ENCODE assay signal across 32 cellular contexts in the genomic region with DNA sequence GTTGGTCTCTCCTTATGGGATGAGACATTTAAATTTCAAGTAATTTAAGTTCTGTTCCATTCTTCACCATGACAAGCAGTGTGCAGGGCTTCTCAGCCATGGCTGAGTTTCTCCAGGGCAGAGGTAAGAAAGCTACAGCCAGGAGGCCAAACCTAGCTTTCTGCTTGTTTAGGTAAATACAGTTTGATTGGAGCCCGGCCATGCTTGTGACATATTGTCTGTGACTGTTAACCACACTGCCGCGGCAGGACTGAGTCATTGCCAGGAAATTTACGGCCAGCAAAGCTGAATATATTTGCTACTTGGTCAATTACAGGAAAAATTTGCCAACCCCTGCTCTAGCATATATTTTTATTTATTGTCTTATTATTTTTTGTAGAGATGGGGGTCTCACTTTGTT. TPM values are rescaled to one million over a fixed set of nuclear protein-coding genes. Genes with fewer than 3 reads are reported as not detected.
DNase-seq lines count a peak whose midpoint lies in the region; ATAC-seq, FAIRE-seq and TF ChIP-seq lines count a peak whose summit lies in the region.
"Had no signal": no experiment of that assay in that cellular context is flagged by ENCODE, and none has a peak within 500 bp of the region (broad histone marks: within the 10 kb centered on the region; RNA-seq: fewer than 3 reads in every experiment).

No MANE protein-coding gene starts in this region.

- no peaks in the 10 kb centered on the region for H3K79me2 ChIP-seq in HepG2 (ENCODE audit: insufficient read depth, low read length)

- H3K4me3 ChIP-seq in HepG2 (replicated peaks in 1 of 3; ENCODE audit: insufficient read depth in 1 of 3, low read depth in 2 of 3, low read length in 3 of 3): no peak overlapping the region
- H3K4me3 ChIP-seq in right lobe of liver: no peak overlapping the region
- H3K4me3 ChIP-seq: cardiac muscle cell, colonic mucosa, skin epidermis had no signal

- no peak for FAIRE-seq in HepG2 (lab: Jason Lieb, UNC)
- FAIRE-seq: kidney, TTC549 had no signal

- no peak overlapping the region for H3K27ac ChIP-seq in HepG2 (ENCODE audit: extremely low read length, insufficient read depth, low read length)
- H3K27ac ChIP-seq in right lobe of liver: no peak overlapping the region
- H3K27ac ChIP-seq: cardiac muscle cell, colonic mucosa, KMS-11, skin epidermis had no signal

- TF ChIP-seq EP300 in HepG2 (IDR thresholded peaks at IDR 0.05; ENCODE audit: low read depth in 2 of 2, low read length in 2 of 2): no peak
- TF ChIP-seq EP300 in HepG2 (CRISPR knock-in tag; IDR thresholded peaks at IDR 0.05; ENCODE audit: borderline replicate concordance): no peak

- H3K27me3 ChIP-seq in HepG2 (ENCODE audit: control insufficient read depth in 1 of 2, insufficient read depth in 2 of 2, low read length in 2 of 2) (peaks cover 2 to 36% of the 10 kb centered on the region in 2 experiments; a peak in 3 of 5 replicates), right lobe of liver (no peaks in the 10 kb centered on the region)
- H3K27me3 ChIP-seq: cardiac muscle cell, colonic mucosa had no signal

- no peak for TF ChIP-seq POLR2A in HepG2 (IDR thresholded peaks at IDR 0.05; ENCODE audit: insufficient read depth in 1 of 2, low read depth in 2 of 2, low read length in 2 of 2)
- no peak for TF ChIP-seq POLR2A in right lobe of liver (IDR thresholded peaks at IDR 0.05)

- no peak overlapping the region for H3K9ac ChIP-seq in HepG2 (ENCODE audit: insufficient read depth, low read depth, low read length)
- H3K9ac ChIP-seq: KMS-11 had no signal

- H3K36me3 ChIP-seq in HepG2 (replicated peaks in 1 of 2; ENCODE audit: control insufficient read depth in 1 of 2, insufficient read depth in 2 of 2, low read length in 2 of 2) (no peaks in the 10 kb centered on the region), right lobe of liver (no peaks in the 10 kb centered on the region)
- H3K36me3 ChIP-seq: BE2C, cardiac muscle cell, colonic mucosa had no signal

- no peaks in the 10 kb centered on the region for H4K20me1 ChIP-seq in HepG2 (ENCODE audit: insufficient read depth, low read length)

- no peak overlapping the region for H3K4me2 ChIP-seq in HepG2 (ENCODE audit: low read depth, low read length)
- H3K4me2 ChIP-seq: KMS-11 had no signal

- H3K9me3 ChIP-seq in HepG2 (ENCODE audit: low read length) (no peaks in the 10 kb centered on the region), right lobe of liver (no peaks in the 10 kb centered on the region)
- H3K9me3 ChIP-seq: BE2C, colonic mucosa had no signal

- intact Hi-C loops in HepG2 (cut with micrococcal nuclease; ENCODE audit: unreplicated experiment) (no loop called here), right lobe of liver (cut with DNase I) (no loop called here)

- TF ChIP-seq RAD21 in HepG2 (CRISPR knock-in tag; IDR thresholded peaks at IDR 0.05): no peak

- no peaks in the 10 kb centered on the region for H3K4me1 ChIP-seq in HepG2 (ENCODE audit: insufficient read depth, low read length)
- H3K4me1 ChIP-seq in right lobe of liver: no peaks in the 10 kb centered on the region
- H3K4me1 ChIP-seq: BE2C, colonic mucosa had no signal

- 5% methylated on average over 4 of the region's 4 CpGs for WGBS in HepG2 (ENCODE audit: low lambda C conversion rate)
- WGBS in right lobe of liver (ENCODE audit: insufficient coverage, low coverage, low lambda C conversion rate, missing lambda C conversion rate): 52% methylated on average over 4 of the region's 4 CpGs

- CTCF ChIA-PET in HepG2 (lab: Yijun Ruan, JAX; ENCODE audit: low intra/inter-chr PET ratio, low total read pairs): no interaction called here

- in situ Hi-C loops in HepG2 (cut with HindIII; ENCODE audit: extremely low pct_ligation_motif_present, low pct_unique_long_range_greater_than_20kb): no loop called here

- ATAC-seq in HepG2 (no peak), right lobe of liver (no peak), SK-N-SH treated with all-trans-retinoic acid at 6 μM for 48 hours (0 out of 3 replicates have a peak, but pooled peaks have one; percentile 22), left lobe of liver (no peak), GM21619 (IDR thresholded peaks at IDR 0.05; ENCODE audit: unreplicated experiment) (no peak)
- ATAC-seq: activated CD4-positive, CD25-positive, alpha-beta regulatory T cell treated with anti-CD3 and anti-CD28 coated beads, Interleukin-2, amount 50 U/mL, for 24 hours; activated naive CD4-positive, alpha-beta T cell treated with anti-CD3 and anti-CD28 coated beads, Interleukin-2, amount 50 U/mL, for 72 hours; stimulated activated naive CD8-positive, alpha-beta T cell treated with anti-CD3 and anti-CD28 coated beads, Interleukin-15, amount 100 ng/mL, for 72 hours had no signal

- POLR2A ChIA-PET in HepG2 (lab: Yijun Ruan, JAX): no interaction called here

- DNase-seq in HepG2 (ENCODE audit: low spot score): peak; percentile 2
- no peak for DNase-seq in right lobe of liver
- peak; percentile 94 for DNase-seq in M059J (ENCODE audit: low read depth)
- DNase-seq in left lobe of liver (ENCODE audit: low spot score): no peak
- no peak for DNase-seq in activated CD8-positive, alpha-beta memory T cell treated with anti-CD3 and anti-CD28 coated beads, Interleukin-2, amount 50 U/mL, for 48 hours
- DNase-seq: ACHN; activated CD4-positive, alpha-beta memory T cell treated with anti-CD3 and anti-CD28 coated beads, Interleukin-2, amount 10 ng/mL, durations not matched to agents 7 days and 5 days; BE2C; colonic mucosa; DMS79; effector memory CD4-positive, alpha-beta T cell; kidney; NCI-H1048; NCI-H1694; stimulated activated CD8-positive, alpha-beta memory T cell treated with anti-CD3 and anti-CD28 coated beads, Interleukin-4, amount 100 ng/mL, for 48 hours; stimulated activated naive CD8-positive, alpha-beta T cell treated with anti-CD3 and anti-CD28 coated beads, Interleukin-15, amount 100 ng/mL, for 72 hours had no signal

- no peak overlapping the region for H2AFZ ChIP-seq in HepG2 (ENCODE audit: low read length)

- TF ChIP-seq CTCF in HepG2 (CRISPR knock-in tag; IDR thresholded peaks at IDR 0.05) (no peak), right lobe of liver (IDR thresholded peaks at IDR 0.05) (no peak)

- BruUV-seq in HepG2 (replicated peaks; lab: Mats Ljungman, UMichigan): no TSS peak

RNA-seq across cellular contexts. Expression of gene NLRP8, which starts 10.7 kb away (rescaled TPM):
- total RNA-seq in HepG2 (2016; rRNA removed; fragmentation: Illumina TruSeq; extraction: Trizol) (not detected in 2 replicates), right lobe of liver (not detected), left lobe of liver (not detected)
- total RNA-seq in HepG2 (2016; cell fraction: cytosol; rRNA removed; fragmentation: Illumina TruSeq; extraction: Trizol; ENCODE audit: low read depth): not detected in 2 replicates
- not detected in 2 replicates for total RNA-seq in HepG2 (2016; cell fraction: insoluble cytoplasmic fraction; rRNA removed; fragmentation: Illumina TruSeq; extraction: Trizol)
- total RNA-seq in HepG2 (2016; cell fraction: membrane; rRNA removed; fragmentation: Illumina TruSeq; extraction: Trizol): not detected in 2 replicates
- total RNA-seq in HepG2 (2016; cell fraction: nucleus; rRNA removed; fragmentation: Illumina TruSeq; extraction: Trizol): not detected in 2 replicates
- not detected in 2 replicates for polyA plus RNA-seq in HepG2 (2011; rRNA removed)
- polyA plus RNA-seq in HepG2 (2011; cell fraction: cytosol; rRNA removed): not detected in 2 replicates
- polyA plus RNA-seq in HepG2 (2011; cell fraction: nucleus; rRNA removed): not detected in 2 replicates
- not detected in 2 replicates for polyA plus RNA-seq in HepG2 (2012)
- not detected in 2 replicates for polyA plus RNA-seq in HepG2 (2016; cell fraction: cytosol; fragmentation: Illumina TruSeq; extraction: Trizol; ENCODE audit: low read depth)
- not detected in 2 replicates for polyA plus RNA-seq in HepG2 (2016; cell fraction: insoluble cytoplasmic fraction; fragmentation: Illumina TruSeq; extraction: Trizol; ENCODE audit: low read depth)
- not detected in 2 replicates for polyA plus RNA-seq in HepG2 (2016; cell fraction: membrane; fragmentation: Illumina TruSeq; extraction: Trizol; ENCODE audit: low read depth)
- polyA plus RNA-seq in HepG2 (2016; cell fraction: nucleus; fragmentation: Illumina TruSeq; extraction: Trizol; ENCODE audit: insufficient read depth, low read depth): not detected in 2 replicates
- not detected in 2 replicates for polyA minus RNA-seq in HepG2 (2011; rRNA and poly(A)+ RNA removed; ENCODE audit: low replicate concordance)
- not detected in 2 replicates for polyA minus RNA-seq in HepG2 (2011; cell fraction: cytosol; rRNA and poly(A)+ RNA removed)
- not detected in 2 replicates for polyA minus RNA-seq in HepG2 (2011; cell fraction: nucleus; rRNA and poly(A)+ RNA removed)
- total RNA-seq in M059J (2014; rRNA removed; shearing (Covaris generic)): not detected in 2 replicates
- total RNA-seq: activated CD4-positive, alpha-beta memory T cell treated with anti-CD3 and anti-CD28 coated beads, Interleukin-2, amount 10 ng/mL, durations not matched to agents 7 days and 5 days; activated naive CD4-positive, alpha-beta T cell treated with anti-CD3 and anti-CD28 coated beads, Interleukin-2, amount 50 U/mL, for 72 hours; cardiac muscle cell; colonic mucosa; epithelial cell of proximal tubule; kidney; lung microvascular endothelial cell; mucosa of gallbladder; NCI-H460; osteoblast; renal cortical epithelial cell; SK-MEL-5 had no signal
- polyA plus RNA-seq: cardiac muscle cell, thymus had no signal

RNA-seq across cellular contexts. Expression of gene NLRP13, which starts 26.2 kb away (rescaled TPM):
- total RNA-seq in HepG2 (2016; rRNA removed; fragmentation: Illumina TruSeq; extraction: Trizol): not detected in 2 replicates
- total RNA-seq in HepG2 (2016; cell fraction: cytosol; rRNA removed; fragmentation: Illumina TruSeq; extraction: Trizol; ENCODE audit: low read depth): not detected in 2 replicates
- not detected in 2 replicates for total RNA-seq in HepG2 (2016; cell fraction: insoluble cytoplasmic fraction; rRNA removed; fragmentation: Illumina TruSeq; extraction: Trizol)
- total RNA-seq in HepG2 (2016; cell fraction: membrane; rRNA removed; fragmentation: Illumina TruSeq; extraction: Trizol): not detected in 2 replicates
- total RNA-seq in HepG2 (2016; cell fraction: nucleus; rRNA removed; fragmentation: Illumina TruSeq; extraction: Trizol): not detected in 2 replicates
- not detected in 2 replicates for polyA plus RNA-seq in HepG2 (2011; rRNA removed)
- polyA plus RNA-seq in HepG2 (2011; cell fraction: cytosol; rRNA removed): not detected in 2 replicates
- polyA plus RNA-seq in HepG2 (2011; cell fraction: nucleus; rRNA removed): not detected in 2 replicates
- polyA plus RNA-seq in HepG2 (2012): not detected in 2 replicates
- not detected in 2 replicates for polyA plus RNA-seq in HepG2 (2016; cell fraction: cytosol; fragmentation: Illumina TruSeq; extraction: Trizol; ENCODE audit: low read depth)
- not detected in 2 replicates for polyA plus RNA-seq in HepG2 (2016; cell fraction: insoluble cytoplasmic fraction; fragmentation: Illumina TruSeq; extraction: Trizol; ENCODE audit: low read depth)
- polyA plus RNA-seq in HepG2 (2016; cell fraction: membrane; fragmentation: Illumina TruSeq; extraction: Trizol; ENCODE audit: low read depth): not detected in 2 replicates
- polyA plus RNA-seq in HepG2 (2016; cell fraction: nucleus; fragmentation: Illumina TruSeq; extraction: Trizol; ENCODE audit: insufficient read depth, low read depth): not detected in 2 replicates
- polyA minus RNA-seq in HepG2 (2011; rRNA and poly(A)+ RNA removed; ENCODE audit: low replicate concordance): not detected in 2 replicates
- not detected in 2 replicates for polyA minus RNA-seq in HepG2 (2011; cell fraction: cytosol; rRNA and poly(A)+ RNA removed)
- polyA minus RNA-seq in HepG2 (2011; cell fraction: nucleus; rRNA and poly(A)+ RNA removed): not detected in 2 replicates
- total RNA-seq in right lobe of liver: not detected
- total RNA-seq in M059J (2014; rRNA removed; shearing (Covaris generic)): not detected in 2 replicates
- total RNA-seq in left lobe of liver: not detected
- total RNA-seq: activated CD4-positive, alpha-beta memory T cell treated with anti-CD3 and anti-CD28 coated beads, Interleukin-2, amount 10 ng/mL, durations not matched to agents 7 days and 5 days; activated naive CD4-positive, alpha-beta T cell treated with anti-CD3 and anti-CD28 coated beads, Interleukin-2, amount 50 U/mL, for 72 hours; cardiac muscle cell; colonic mucosa; epithelial cell of proximal tubule; kidney; lung microvascular endothelial cell; mucosa of gallbladder; NCI-H460; osteoblast; renal cortical epithelial cell; SK-MEL-5 had no signal
- polyA plus RNA-seq: cardiac muscle cell had no signal

RNA-seq across cellular contexts. Expression of gene NLRP5, which starts 28.2 kb away (rescaled TPM):
- total RNA-seq in HepG2 (2016; rRNA removed; fragmentation: Illumina TruSeq; extraction: Trizol) (not detected in 2 replicates), right lobe of liver (not detected), left lobe of liver (not detected)
- not detected in 2 replicates for total RNA-seq in HepG2 (2016; cell fraction: cytosol; rRNA removed; fragmentation: Illumina TruSeq; extraction: Trizol; ENCODE audit: low read depth)
- not detected in 2 replicates for total RNA-seq in HepG2 (2016; cell fraction: insoluble cytoplasmic fraction; rRNA removed; fragmentation: Illumina TruSeq; extraction: Trizol)
- total RNA-seq in HepG2 (2016; cell fraction: membrane; rRNA removed; fragmentation: Illumina TruSeq; extraction: Trizol): not detected in 2 replicates
- total RNA-seq in HepG2 (2016; cell fraction: nucleus; rRNA removed; fragmentation: Illumina TruSeq; extraction: Trizol): not detected in 2 replicates
- polyA plus RNA-seq in HepG2 (2011; rRNA removed): not detected in 2 replicates
- polyA plus RNA-seq in HepG2 (2011; cell fraction: cytosol; rRNA removed): not detected in 2 replicates
- not detected in 2 replicates for polyA plus RNA-seq in HepG2 (2011; cell fraction: nucleus; rRNA removed)
- polyA plus RNA-seq in HepG2 (2012): not detected in 2 replicates
- polyA plus RNA-seq in HepG2 (2016; cell fraction: cytosol; fragmentation: Illumina TruSeq; extraction: Trizol; ENCODE audit: low read depth): not detected in 2 replicates
- polyA plus RNA-seq in HepG2 (2016; cell fraction: insoluble cytoplasmic fraction; fragmentation: Illumina TruSeq; extraction: Trizol; ENCODE audit: low read depth): not detected in 2 replicates
- polyA plus RNA-seq in HepG2 (2016; cell fraction: membrane; fragmentation: Illumina TruSeq; extraction: Trizol; ENCODE audit: low read depth): not detected in 2 replicates
- polyA plus RNA-seq in HepG2 (2016; cell fraction: nucleus; fragmentation: Illumina TruSeq; extraction: Trizol; ENCODE audit: insufficient read depth, low read depth): not detected in 2 replicates
- polyA minus RNA-seq in HepG2 (2011; rRNA and poly(A)+ RNA removed; ENCODE audit: low replicate concordance): not detected in 2 replicates
- polyA minus RNA-seq in HepG2 (2011; cell fraction: cytosol; rRNA and poly(A)+ RNA removed): not detected in 2 replicates
- polyA minus RNA-seq in HepG2 (2011; cell fraction: nucleus; rRNA and poly(A)+ RNA removed): not detected in 2 replicates
- total RNA-seq in M059J (2014; rRNA removed; shearing (Covaris generic)): not detected in 2 replicates
- total RNA-seq: activated CD4-positive, alpha-beta memory T cell treated with anti-CD3 and anti-CD28 coated beads, Interleukin-2, amount 10 ng/mL, durations not matched to agents 7 days and 5 days; activated naive CD4-positive, alpha-beta T cell treated with anti-CD3 and anti-CD28 coated beads, Interleukin-2, amount 50 U/mL, for 72 hours; cardiac muscle cell; colonic mucosa; epithelial cell of proximal tubule; kidney; lung microvascular endothelial cell; mucosa of gallbladder; NCI-H460; osteoblast; renal cortical epithelial cell; SK-MEL-5 had no signal
- polyA plus RNA-seq: cardiac muscle cell had no signal

Comparison
In these comparisons a context has a peak if more than half of its experiments do, and no peak if none do; other contexts are left out.
1. DNase-seq: peak in HepG2 (single experiment) and M059J (single experiment); none in right lobe of liver (0 of 3), left lobe of liver (single experiment) and activated CD8-positive, alpha-beta memory T cell treated with anti-CD3 and anti-CD28 coated beads, Interleukin-2, amount 50 U/mL, for 48 hours (single experiment).